In the genomic region with DNA sequence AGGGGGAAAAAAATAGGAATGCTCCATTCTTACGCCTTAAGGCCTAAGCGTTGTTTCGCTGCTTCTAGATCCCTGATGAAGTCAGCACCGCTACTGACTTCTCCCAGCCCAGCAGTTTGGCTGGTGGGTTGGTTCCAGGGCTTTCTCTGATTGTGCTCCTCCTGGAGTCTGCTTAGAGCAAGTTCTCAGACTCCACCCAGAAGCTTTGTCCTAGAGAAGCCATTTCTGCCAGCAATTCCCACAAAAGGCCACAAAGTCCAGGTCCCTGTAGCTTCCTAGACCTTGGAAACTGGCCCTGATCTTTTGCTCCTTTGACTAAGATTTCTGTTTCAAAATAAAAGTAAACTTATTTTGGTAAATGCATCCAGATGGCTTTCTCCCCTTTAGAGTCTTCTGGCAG, we compare ENCODE assay signal across 1 cellular context.
TF ChIP-seq lines count a peak whose summit lies in the region.

No MANE protein-coding gene starts in this region.

TF ChIP-seq in IMR-90, 13 proteins besides CTCF, POLR2A, EP300 and RAD21 (continued from another document):
- TF ChIP-seq, protein P1, sequence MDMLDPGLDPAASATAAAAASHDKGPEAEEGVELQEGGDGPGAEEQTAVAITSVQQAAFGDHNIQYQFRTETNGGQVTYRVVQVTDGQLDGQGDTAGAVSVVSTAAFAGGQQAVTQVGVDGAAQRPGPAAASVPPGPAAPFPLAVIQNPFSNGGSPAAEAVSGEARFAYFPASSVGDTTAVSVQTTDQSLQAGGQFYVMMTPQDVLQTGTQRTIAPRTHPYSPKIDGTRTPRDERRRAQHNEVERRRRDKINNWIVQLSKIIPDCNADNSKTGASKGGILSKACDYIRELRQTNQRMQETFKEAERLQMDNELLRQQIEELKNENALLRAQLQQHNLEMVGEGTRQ (IDR thresholded peaks at IDR 0.05; ENCODE audit: low read depth, low read length): no peak
